Comparison of ENCODE assay signal across 16 cellular contexts in the genomic region with DNA sequence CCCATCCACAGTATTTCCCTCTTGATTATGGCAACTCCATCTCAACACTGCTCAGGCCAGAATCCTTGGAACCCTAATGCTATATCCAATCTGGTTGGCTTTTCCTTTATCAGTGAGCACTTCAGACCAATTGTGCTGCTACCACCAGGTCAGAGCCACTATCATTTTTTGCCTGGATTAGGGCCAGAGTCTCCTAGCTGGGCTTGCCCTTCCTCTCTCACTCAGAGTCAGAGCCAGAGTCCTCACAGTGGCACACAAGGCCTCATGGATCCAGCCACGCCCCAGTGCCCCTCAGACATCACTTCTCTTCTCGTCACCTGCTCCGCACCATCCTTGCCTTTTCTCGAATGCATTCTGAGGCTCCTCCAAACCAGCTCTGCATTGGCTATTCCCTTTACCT.
DNase-seq lines count a peak whose midpoint lies in the region; ATAC-seq and TF ChIP-seq lines count a peak whose summit lies in the region.
"Had no signal": no experiment of that assay in that cellular context is flagged by ENCODE, and none has a peak within 500 bp of the region (broad histone marks: within the 10 kb centered on the region; RNA-seq: fewer than 3 reads in every experiment).

No MANE protein-coding gene starts in this region.

- H3K27me3 ChIP-seq in upper lobe of left lung = no peaks in the 10 kb centered on the region
- H3K27me3 ChIP-seq: BLaER1 had no signal

- no peak for TF ChIP-seq POLR2A in upper lobe of left lung (IDR thresholded peaks at IDR 0.05)

- H3K4me1 Mint-ChIP-seq in HFFc6 (ENCODE audit: low read depth) (peaks cover 40% of the 10 kb centered on the region), memory B cell (peaks cover 6% of the 10 kb centered on the region)
- H3K4me1 Mint-ChIP-seq in central memory CD8-positive, alpha-beta T cell = no peaks in the 10 kb centered on the region

- H3K9me3 Mint-ChIP-seq in HFFc6 (no peaks in the 10 kb centered on the region), memory B cell (peaks cover 1% of the 10 kb centered on the region)
- H3K9me3 Mint-ChIP-seq in central memory CD8-positive, alpha-beta T cell = no peaks in the 10 kb centered on the region

- no peaks in the 10 kb centered on the region for H3K9me3 ChIP-seq in upper lobe of left lung
- H3K9me3 ChIP-seq: BLaER1 had no signal

- H3K27ac ChIP-seq in upper lobe of left lung (no peak overlapping the region), RWPE1 (no peak overlapping the region)
- H3K27ac ChIP-seq: BLaER1, GM23248 had no signal

- H3K27me3 Mint-ChIP-seq in HFFc6 (ENCODE audit: insufficient read depth) = no peaks in the 10 kb centered on the region
- no peaks in the 10 kb centered on the region for H3K27me3 Mint-ChIP-seq in central memory CD8-positive, alpha-beta T cell
- no peaks in the 10 kb centered on the region for H3K27me3 Mint-ChIP-seq in memory B cell
- H3K27me3 Mint-ChIP-seq: CD4-positive, CD25-positive, alpha-beta regulatory T cell had no signal

- WGBS in upper lobe of left lung, 2 donors = 97 to 100% methylated on average over 4 of the region's 4 CpGs

- CTCF ChIA-PET in RWPE1 (lab: Yijun Ruan, JAX) = interaction anchor here (0.6 kb wide), 1 partner anchor 191 kb away, joined by 4 read pairs; no protein-coding TSS in a partner anchor

- no peaks in the 10 kb centered on the region for H3K4me1 ChIP-seq in upper lobe of left lung
- H3K4me1 ChIP-seq: BLaER1 had no signal

- TF ChIP-seq CTCF in HFFc6 (IDR thresholded peaks at IDR 0.05) (no peak), upper lobe of left lung (IDR thresholded peaks at IDR 0.05) (no peak), RWPE1 (conservative IDR thresholded peaks at IDR 0.05; ENCODE audit: low read depth) (no peak)

- TF ChIP-seq EP300 in upper lobe of left lung (IDR thresholded peaks at IDR 0.05) = no peak

- H3K27ac Mint-ChIP-seq in HFFc6 = 0 out of 2 replicates have a peak overlapping the region, but pooled peaks have one; percentile 51
- H3K27ac Mint-ChIP-seq in central memory CD8-positive, alpha-beta T cell (ENCODE audit: low read depth) = peak overlapping the region; percentile 24
- peak overlapping the region; percentile 11 for H3K27ac Mint-ChIP-seq in memory B cell

- POLR2A ChIA-PET in RWPE1 (lab: Yijun Ruan, JAX; ENCODE audit: low non-redundant PET) = no interaction called here

- H3K4me3 Mint-ChIP-seq in HFFc6 = no peak overlapping the region
- H3K4me3 Mint-ChIP-seq in central memory CD8-positive, alpha-beta T cell = no peak overlapping the region
- no peak overlapping the region for H3K4me3 Mint-ChIP-seq in memory B cell

- intact Hi-C loops in left cardiac atrium (cut with DNase I) = no loop called here

- H3K36me3 Mint-ChIP-seq in HFFc6 (ENCODE audit: low read depth) (peaks cover 57% of the 10 kb centered on the region), memory B cell (peaks cover 47% of the 10 kb centered on the region)
- peaks cover 34% of the 10 kb centered on the region for H3K36me3 Mint-ChIP-seq in central memory CD8-positive, alpha-beta T cell (ENCODE audit: insufficient read depth)

- no peak overlapping the region for H3K4me3 ChIP-seq in upper lobe of left lung
- H3K4me3 ChIP-seq: BLaER1, GM12878, GM23248 had no signal

- H3K36me3 ChIP-seq in upper lobe of left lung = peaks cover 0 to 93% (median 16%) of the 10 kb centered on the region in 4 donors

- ATAC-seq in central memory CD8-positive, alpha-beta T cell (replicated peaks; ENCODE audit: extremely low read depth, poor library complexity, severe bottlenecking) = no peak
- ATAC-seq in left cardiac atrium = peak; percentile 44 to 83
- ATAC-seq in memory B cell (ENCODE audit: low read depth) = no peak
- ATAC-seq in upper lobe of left lung (ENCODE audit: low FRiP score in 2 of 2) = no peak
- ATAC-seq: GM12878, HCT116 had no signal

- DNase-seq in HFFc6 = no peak
- DNase-seq in central memory CD8-positive, alpha-beta T cell (ENCODE audit: low spot score in 2 of 2) = no peak
- DNase-seq in left cardiac atrium = no peak
- no peak for DNase-seq in memory B cell (ENCODE audit: low spot score in 2 of 2)
- no peak for DNase-seq in upper lobe of left lung
- no peak for DNase-seq in RWPE1 (ENCODE audit: low spot score)
- DNase-seq in C1 segment of cervical spinal cord (lab: John Stamatoyannopoulos, UW) = no peak
- DNase-seq in stimulated activated naive CD4-positive, alpha-beta T cell treated with Interleukin-2 at 50 U/mL for 16 hours (lab: John Stamatoyannopoulos, UW) = no peak
- DNase-seq: 8988T; AML-193; CD4-positive, CD25-positive, alpha-beta regulatory T cell; DMS53; GM23248 had no signal

Comparison
In these comparisons a context has a peak if more than half of its experiments do, and no peak if none do; other contexts are left out.
1. ATAC-seq: peak in left cardiac atrium (2 of 2); none in central memory CD8-positive, alpha-beta T cell (single experiment), memory B cell (single experiment) and upper lobe of left lung (0 of 2).
2. Peak in every context shown above with its lines, with median percentiles within 50 percentile points of each other: H3K27ac Mint-ChIP-seq.